29 cellular contexts compared by ENCODE assay signal in genomic region chr2:65529419-65529818, GRCh38.
"Had no signal": no experiment of that assay in that cellular context is flagged by ENCODE, and none has a peak within 500 bp of the region (broad histone marks: within the 10 kb centered on the region; RNA-seq: fewer than 3 reads in every experiment).

No MANE protein-coding gene starts in this region.

- H3K27ac ChIP-seq: colonic mucosa, coronary artery, epithelial cell of prostate, esophagus muscularis mucosa, esophagus squamous epithelium, foreskin keratinocyte, gastrocnemius medialis, gastroesophageal sphincter, heart left ventricle, heart right ventricle had no signal

- H3K9me3 ChIP-seq: colonic mucosa, esophagus muscularis mucosa, esophagus squamous epithelium, gastrocnemius medialis, gastroesophageal sphincter, heart left ventricle, heart right ventricle had no signal

- FAIRE-seq: colon, endometrium, endothelial cell of umbilical vein, frontal cortex had no signal

- H3K27ac Mint-ChIP-seq: dendritic cell treated with granulocyte-macrophage colony-stimulating factor and Interleukin-4, amounts not matched to agents 40 ng/mL and 50 ng/mL, for 4 days; effector memory CD8-positive, alpha-beta T cell; endodermal cell had no signal

- H3K4me1 ChIP-seq: colonic mucosa, esophagus muscularis mucosa, gastrocnemius medialis, gastroesophageal sphincter had no signal

- H3K36me3 ChIP-seq: colonic mucosa, esophagus muscularis mucosa, esophagus squamous epithelium, gastrocnemius medialis, gastroesophageal sphincter, heart left ventricle, heart right ventricle had no signal

- H3K27me3 ChIP-seq: colonic mucosa, dorsolateral prefrontal cortex, esophagus muscularis mucosa, gastrocnemius medialis, gastroesophageal sphincter, heart left ventricle, heart right ventricle had no signal

- H3K4me3 ChIP-seq: colonic mucosa, coronary artery, dorsolateral prefrontal cortex, esophagus muscularis mucosa, esophagus squamous epithelium, gastrocnemius medialis, gastroesophageal sphincter, heart left ventricle, heart right ventricle had no signal

- H3K4me3 Mint-ChIP-seq: dendritic cell treated with granulocyte-macrophage colony-stimulating factor and Interleukin-4, amounts not matched to agents 40 ng/mL and 50 ng/mL, for 4 days; effector memory CD8-positive, alpha-beta T cell; endodermal cell had no signal

- DNase-seq: colonic mucosa; cortex of kidney; dermis blood vessel endothelial cell; dorsolateral prefrontal cortex; effector CD4-positive, alpha-beta T cell; effector CD8-positive, alpha-beta T cell; effector memory CD4-positive, alpha-beta T cell; effector memory CD8-positive, alpha-beta T cell; endodermal cell; erythroblast; esophagus squamous epithelium; foreskin fibroblast; foreskin keratinocyte; foreskin melanocyte; gastrocnemius medialis; glutamatergic neuron; head of caudate nucleus; heart left ventricle; heart right ventricle had no signal

- H3K9me3 Mint-ChIP-seq: dendritic cell treated with granulocyte-macrophage colony-stimulating factor and Interleukin-4, amounts not matched to agents 40 ng/mL and 50 ng/mL, for 4 days; effector memory CD8-positive, alpha-beta T cell; endodermal cell had no signal

- ATAC-seq: effector memory CD8-positive, alpha-beta T cell; esophagus mucosa; foreskin keratinocyte; gastrocnemius medialis; gastroesophageal sphincter; heart left ventricle; heart right ventricle had no signal
